9 cellular contexts compared by ENCODE assay signal in genomic region chr19:58560007-58560887, GRCh38. TPM values are rescaled to one million over a fixed set of nuclear protein-coding genes. Genes with fewer than 3 reads are reported as not detected.
DNase-seq lines count a peak whose midpoint lies in the region; ATAC-seq, FAIRE-seq and TF ChIP-seq lines count a peak whose summit lies in the region.
"Had no signal": no experiment of that assay in that cellular context is flagged by ENCODE, and none has a peak within 500 bp of the region (broad histone marks: within the 10 kb centered on the region; RNA-seq: fewer than 3 reads in every experiment).

No MANE protein-coding gene starts in this region.

- peaks cover 3% of the 10 kb centered on the region for H3K9me1 ChIP-seq in K562 (ENCODE audit: control insufficient read depth, insufficient read depth, low read length)

- no peaks in the 10 kb centered on the region for H4K20me1 ChIP-seq in K562 (replicated peaks; ENCODE audit: control insufficient read depth, insufficient read depth, low read length)

- FAIRE-seq in K562 (lab: Jason Lieb, UNC), result no peak

- no peak for TF ChIP-seq POLR2A in K562 (conservative IDR thresholded peaks at IDR 0.05)

- TF ChIP-seq RAD21 in K562 (CRISPR knock-in tag; conservative IDR thresholded peaks at IDR 0.05 in 1 of 2, IDR thresholded peaks at IDR 0.05 in 1 of 2), result no peak

- intact Hi-C loops in K562 (cut with micrococcal nuclease), result no loop called here
- intact Hi-C loops in lower lobe of right lung (cut with DNase I), result no loop called here

- peaks cover 27 to 59% of the 10 kb centered on the region in 2 experiments for H3K4me1 ChIP-seq in K562 (replicated peaks in 1 of 2; ENCODE audit: control insufficient read depth in 2 of 2, insufficient read depth in 2 of 2, low read length in 2 of 2)
- peaks cover 45% of the 10 kb centered on the region for H3K4me1 ChIP-seq in lower lobe of right lung

- TF ChIP-seq CTCF in K562 (IDR thresholded peaks at IDR 0.05 in 2 of 3, conservative IDR thresholded peaks at IDR 0.05 in 1 of 3; ENCODE audit: insufficient read depth in 2 of 3, low read depth in 1 of 3, low read length in 3 of 3) (no peak), lower lobe of right lung (IDR thresholded peaks at IDR 0.05) (no peak), type B pancreatic cell (conservative IDR thresholded peaks at IDR 0.05) (no peak)

- H3K27me3 ChIP-seq in K562 (ENCODE audit: control insufficient read depth in 2 of 2, insufficient read depth in 2 of 2, low read length in 2 of 2) (no peaks in the 10 kb centered on the region), lower lobe of right lung (ENCODE audit: low read depth) (peaks cover 6% of the 10 kb centered on the region)

- H3K27me3 Mint-ChIP-seq in activated naive CD4-positive, alpha-beta T cell treated with anti-CD3 and anti-CD28 coated beads, Interleukin-2, amount 10 ng/mL, durations not matched to agents 7 days and 5 days, result peaks cover 8% of the 10 kb centered on the region
- no peaks in the 10 kb centered on the region for H3K27me3 Mint-ChIP-seq in type B pancreatic cell

- no peaks in the 10 kb centered on the region for H3K9me3 Mint-ChIP-seq in activated naive CD4-positive, alpha-beta T cell treated with anti-CD3 and anti-CD28 coated beads, Interleukin-2, amount 10 ng/mL, durations not matched to agents 7 days and 5 days
- H3K9me3 Mint-ChIP-seq in type B pancreatic cell, result no peaks in the 10 kb centered on the region

- in situ Hi-C loops in K562 (cut with MboI), result no loop called here

- peak overlapping the region; percentile 92 to 98 for H3K9ac ChIP-seq in K562 (ENCODE audit: insufficient read depth in 1 of 2, low read depth in 2 of 2, low read length in 2 of 2)

- ATAC-seq in K562, result no peak
- no peak for ATAC-seq in lower lobe of right lung
- no peak for ATAC-seq in HG03039 (IDR thresholded peaks at IDR 0.05; ENCODE audit: unreplicated experiment)

- peak overlapping the region; percentile 98 for H3K4me2 ChIP-seq in K562 (ENCODE audit: insufficient read depth, low read length)

- H3K4me3 Mint-ChIP-seq in activated naive CD4-positive, alpha-beta T cell treated with anti-CD3 and anti-CD28 coated beads, Interleukin-2, amount 10 ng/mL, durations not matched to agents 7 days and 5 days, result peak overlapping the region; percentile 96
- peak overlapping the region; percentile 99 for H3K4me3 Mint-ChIP-seq in type B pancreatic cell

- no TSS peak for BruUV-seq in K562 (replicated peaks; lab: Mats Ljungman, UMichigan)

- H3K36me3 ChIP-seq in K562 (ENCODE audit: control insufficient read depth, insufficient read depth, low read length), result peaks cover 29% of the 10 kb centered on the region
- H3K36me3 ChIP-seq in lower lobe of right lung, result peaks cover 19% of the 10 kb centered on the region

- peaks cover 47% of the 10 kb centered on the region for H3K79me2 ChIP-seq in K562 (ENCODE audit: control insufficient read depth, insufficient read depth, low read length)

- peaks cover 40% of the 10 kb centered on the region for H3K36me3 Mint-ChIP-seq in activated naive CD4-positive, alpha-beta T cell treated with anti-CD3 and anti-CD28 coated beads, Interleukin-2, amount 10 ng/mL, durations not matched to agents 7 days and 5 days
- H3K36me3 Mint-ChIP-seq in type B pancreatic cell, result peaks cover 10% of the 10 kb centered on the region

- H3K9me3 ChIP-seq in K562 (replicated peaks; ENCODE audit: control insufficient read depth, insufficient read depth, low read depth, low read length) (no peaks in the 10 kb centered on the region), lower lobe of right lung (no peaks in the 10 kb centered on the region)

- H3K4me3 ChIP-seq in K562 (peak overlapping the region; percentile 92), lower lobe of right lung (peak overlapping the region; percentile 66)

- 69% methylated on average over 8 of the region's 8 CpGs for WGBS in K562 (ENCODE audit: insufficient coverage, low coverage, missing lambda C conversion rate)

- CTCF ChIA-PET in activated naive CD4-positive, alpha-beta T cell treated with anti-CD3 and anti-CD28 coated beads, Interleukin-2, amount 10 ng/mL, durations not matched to agents 7 days and 5 days (lab: Charles Lee), result interaction anchor here (3.3 to 3.4 kb wide), 2 partner anchors 21 to 41 kb away, joined by 10 to 20 read pairs; partner anchors contain the start of gene ZBTB45
- CTCF ChIA-PET in K562 (lab: Yijun Ruan, JAX; ENCODE audit: low intra/inter-chr PET ratio), result no interaction called here

- no peak for TF ChIP-seq EP300 in K562 (IDR thresholded peaks at IDR 0.05; ENCODE audit: low read length)

- POLR2A ChIA-PET in K562 (lab: Yijun Ruan, JAX), result interaction anchor here (1.0 to 2.7 kb wide), 6 partner anchors 8 to 40 kb away, joined by 6 to 24 read pairs (median 8); partner anchors contain the start of genes MZF1, TRIM28 and ZBTB45

- no peak for DNase-seq in activated naive CD4-positive, alpha-beta T cell treated with anti-CD3 and anti-CD28 coated beads, Interleukin-2, amount 10 ng/mL, durations not matched to agents 7 days and 5 days
- DNase-seq in activated naive CD4-positive, alpha-beta T cell treated with Interleukin-2 at 50 U/mL for 16 hours, result no peak
- DNase-seq in K562 (ENCODE audit: extremely low read depth in 1 of 4, low spot score in 3 of 4) (no peak), lower lobe of right lung (no peak), type B pancreatic cell (ENCODE audit: extremely low spot score, unreplicated experiment) (no peak), NCI-H1105 treated with DMSO at 0.1 percent for 48 hours (lab: John Stamatoyannopoulos, UW) (no peak), NCI-H774 (lab: John Stamatoyannopoulos, UW) (no peak)
- DNase-seq: KG1 had no signal

- peak overlapping the region; percentile 94 for H3K27ac ChIP-seq in K562 (ENCODE audit: extremely low read depth, low read depth, low read length)
- H3K27ac ChIP-seq in lower lobe of right lung, result peak overlapping the region; percentile 99

- peaks cover 76% of the 10 kb centered on the region for H3K4me1 Mint-ChIP-seq in activated naive CD4-positive, alpha-beta T cell treated with anti-CD3 and anti-CD28 coated beads, Interleukin-2, amount 10 ng/mL, durations not matched to agents 7 days and 5 days
- peaks cover 2% of the 10 kb centered on the region for H3K4me1 Mint-ChIP-seq in type B pancreatic cell (ENCODE audit: unreplicated experiment)

- H2AFZ ChIP-seq in K562 (ENCODE audit: low read depth, low read length), result peak overlapping the region; percentile 35

- peak overlapping the region; percentile 98 for H3K27ac Mint-ChIP-seq in activated naive CD4-positive, alpha-beta T cell treated with anti-CD3 and anti-CD28 coated beads, Interleukin-2, amount 10 ng/mL, durations not matched to agents 7 days and 5 days
- peak overlapping the region; percentile 100 for H3K27ac Mint-ChIP-seq in type B pancreatic cell

RNA-seq across cellular contexts. Expression of gene UBE2M, which starts 1.8 kb away (rescaled TPM):
- 47.2 and 87.3 TPM in 2 replicates for total RNA-seq in K562 (2011; cell fraction: chromatin; rRNA removed; ENCODE audit: low replicate concordance)
- total RNA-seq in K562 (2011; cell fraction: nucleolus; rRNA removed), result 77.7 and 87.6 TPM in 2 replicates
- total RNA-seq in K562 (2011; cell fraction: nucleoplasm; rRNA removed), result 51.2 and 56.4 TPM in 2 replicates
- total RNA-seq in K562 (2014; rRNA removed), result 101 and 139 TPM in 2 replicates
- total RNA-seq in K562 (2014; rRNA removed; fragmentation: Illumina TruSeq; extraction: Trizol), result 79.2 and 81.1 TPM in 2 replicates
- 85.7 and 86.5 TPM in 2 replicates for total RNA-seq in K562 (2015; rRNA removed; fragmentation: Illumina TruSeq; extraction: Trizol)
- total RNA-seq in K562 (2021), result 127 and 131 TPM in 2 replicates
- 92.0 and 117 TPM in 2 replicates for polyA plus RNA-seq in K562 (2011; rRNA removed)
- 81.3 and 96.5 TPM in 2 replicates for polyA plus RNA-seq in K562 (2011; cell fraction: cytosol; rRNA removed)
- 119 and 126 TPM in 2 replicates for polyA plus RNA-seq in K562 (2011; cell fraction: nucleus; rRNA removed)
- 112 and 160 TPM in 2 replicates for polyA plus RNA-seq in K562 (2012)
- polyA plus RNA-seq in K562 (2014; fragmentation: Illumina TruSeq; extraction: Trizol), result 137 and 163 TPM in 2 replicates
- polyA plus RNA-seq in K562 (2014; fragmentation: Nextera tagmentation; extraction: Ambion mirVana), result 1 to 10 TPM in 1 of 2 experiments, under 1 TPM in 1; 0.92 to 1.5 TPM
- 84.8 and 96.4 TPM in 2 replicates for polyA plus RNA-seq in K562 (2014; rRNA removed)
- polyA minus RNA-seq in K562 (2011; rRNA and poly(A)+ RNA removed), result 69.1 and 92.2 TPM in 2 replicates
- polyA minus RNA-seq in K562 (2011; cell fraction: cytosol; rRNA and poly(A)+ RNA removed), result 57.2 and 68.0 TPM in 2 replicates
- polyA minus RNA-seq in K562 (2011; cell fraction: nucleus; rRNA and poly(A)+ RNA removed), result 15.5 and 29.4 TPM in 2 replicates
- total RNA-seq in lower lobe of right lung, result 50.4 TPM
- total RNA-seq in type B pancreatic cell (ENCODE audit: low replicate concordance), result 78.0 and 81.9 TPM in 2 replicates

RNA-seq across cellular contexts. Expression of gene CHMP2A, which starts 5.3 kb away (rescaled TPM):
- total RNA-seq in K562 (2011; cell fraction: chromatin; rRNA removed; ENCODE audit: low replicate concordance), result 34.9 and 55.0 TPM in 2 replicates
- total RNA-seq in K562 (2011; cell fraction: nucleolus; rRNA removed), result 42.5 and 47.5 TPM in 2 replicates
- 36.2 and 43.3 TPM in 2 replicates for total RNA-seq in K562 (2011; cell fraction: nucleoplasm; rRNA removed)
- total RNA-seq in K562 (2014; rRNA removed) (127 and 142 TPM in 2 replicates), K562 (2014; rRNA removed; fragmentation: Illumina TruSeq; extraction: Trizol) (49.3 and 58.4 TPM in 2 replicates), K562 (2015; rRNA removed; fragmentation: Illumina TruSeq; extraction: Trizol) (86.9 and 87.2 TPM in 2 replicates), K562 (2021) (88.4 and 89.8 TPM in 2 replicates), lower lobe of right lung (104 TPM), type B pancreatic cell (ENCODE audit: low replicate concordance) (86.5 and 97.7 TPM in 2 replicates)
- polyA plus RNA-seq in K562 (2011; rRNA removed) (81.7 and 86.7 TPM in 2 replicates), K562 (2014; fragmentation: Illumina TruSeq; extraction: Trizol) (110 and 112 TPM in 2 replicates), K562 (2014; fragmentation: Nextera tagmentation; extraction: Ambion mirVana) (10 to 100 TPM; 57.6 to 71.1 TPM), K562 (2014; rRNA removed) (154 and 159 TPM in 2 replicates)
- polyA plus RNA-seq in K562 (2011; cell fraction: cytosol; rRNA removed), result 111 and 116 TPM in 2 replicates
- polyA plus RNA-seq in K562 (2011; cell fraction: nucleus; rRNA removed), result 72.3 and 77.4 TPM in 2 replicates
- 122 and 150 TPM in 2 replicates for polyA plus RNA-seq in K562 (2012)
- 162 and 173 TPM in 2 replicates for polyA minus RNA-seq in K562 (2011; rRNA and poly(A)+ RNA removed)
- polyA minus RNA-seq in K562 (2011; cell fraction: cytosol; rRNA and poly(A)+ RNA removed), result 59.5 and 70.2 TPM in 2 replicates
- 15.3 and 24.0 TPM in 2 replicates for polyA minus RNA-seq in K562 (2011; cell fraction: nucleus; rRNA and poly(A)+ RNA removed)

RNA-seq across cellular contexts. Expression of gene MZF1, which starts 12.9 kb away (rescaled TPM):
- 118 and 203 TPM in 2 replicates for total RNA-seq in K562 (2011; cell fraction: chromatin; rRNA removed; ENCODE audit: low replicate concordance)
- 122 and 125 TPM in 2 replicates for total RNA-seq in K562 (2011; cell fraction: nucleolus; rRNA removed)
- 136 and 199 TPM in 2 replicates for total RNA-seq in K562 (2011; cell fraction: nucleoplasm; rRNA removed)
- total RNA-seq in K562 (2014; rRNA removed) (11.5 and 13.3 TPM in 2 replicates), K562 (2014; rRNA removed; fragmentation: Illumina TruSeq; extraction: Trizol) (5.7 and 6.5 TPM in 2 replicates), K562 (2015; rRNA removed; fragmentation: Illumina TruSeq; extraction: Trizol) (7.2 and 8.3 TPM in 2 replicates), K562 (2021) (18.8 and 19.8 TPM in 2 replicates), lower lobe of right lung (50.7 TPM), type B pancreatic cell (ENCODE audit: low replicate concordance) (22.9 and 30.0 TPM in 2 replicates)
- polyA plus RNA-seq in K562 (2011; rRNA removed) (17.0 and 25.4 TPM in 2 replicates), K562 (2014; fragmentation: Illumina TruSeq; extraction: Trizol) (13.4 and 15.1 TPM in 2 replicates), K562 (2014; fragmentation: Nextera tagmentation; extraction: Ambion mirVana) (1 to 10 TPM in 1 of 2 experiments, under 1 TPM in 1; 0.31 to 1.6 TPM), K562 (2014; rRNA removed) (28.2 and 29.3 TPM in 2 replicates)
- polyA plus RNA-seq in K562 (2011; cell fraction: cytosol; rRNA removed), result 15.8 and 20.8 TPM in 2 replicates
- polyA plus RNA-seq in K562 (2011; cell fraction: nucleus; rRNA removed), result 140 and 224 TPM in 2 replicates
- polyA plus RNA-seq in K562 (2012), result 14.1 and 31.8 TPM in 2 replicates
- 7.8 and 8.5 TPM in 2 replicates for polyA minus RNA-seq in K562 (2011; rRNA and poly(A)+ RNA removed)
- 5.7 and 10.1 TPM in 2 replicates for polyA minus RNA-seq in K562 (2011; cell fraction: cytosol; rRNA and poly(A)+ RNA removed)
- 27.2 and 29.3 TPM in 2 replicates for polyA minus RNA-seq in K562 (2011; cell fraction: nucleus; rRNA and poly(A)+ RNA removed)

RNA-seq across cellular contexts. Expression of gene TRIM28, which starts 16.4 kb away (rescaled TPM):
- total RNA-seq in K562 (2011; cell fraction: chromatin; rRNA removed; ENCODE audit: low replicate concordance), result 526 and 1,695 TPM in 2 replicates
- 1,048 and 1,300 TPM in 2 replicates for total RNA-seq in K562 (2011; cell fraction: nucleolus; rRNA removed)
- total RNA-seq in K562 (2011; cell fraction: nucleoplasm; rRNA removed), result 609 and 709 TPM in 2 replicates
- total RNA-seq in K562 (2014; rRNA removed) (779 and 1,386 TPM in 2 replicates), K562 (2014; rRNA removed; fragmentation: Illumina TruSeq; extraction: Trizol) (358 and 467 TPM in 2 replicates), K562 (2015; rRNA removed; fragmentation: Illumina TruSeq; extraction: Trizol) (523 and 570 TPM in 2 replicates), K562 (2021) (752 and 797 TPM in 2 replicates), lower lobe of right lung (233 TPM), type B pancreatic cell (ENCODE audit: low replicate concordance) (401 and 679 TPM in 2 replicates)
- polyA plus RNA-seq in K562 (2011; rRNA removed) (434 and 1,024 TPM in 2 replicates), K562 (2014; fragmentation: Illumina TruSeq; extraction: Trizol) (640 and 764 TPM in 2 replicates), K562 (2014; fragmentation: Nextera tagmentation; extraction: Ambion mirVana) (10 to 100 TPM; 12.1 to 29.3 TPM), K562 (2014; rRNA removed) (490 and 541 TPM in 2 replicates)
- polyA plus RNA-seq in K562 (2011; cell fraction: cytosol; rRNA removed), result 553 and 1,059 TPM in 2 replicates
- 1,513 and 2,015 TPM in 2 replicates for polyA plus RNA-seq in K562 (2011; cell fraction: nucleus; rRNA removed)
- polyA plus RNA-seq in K562 (2012), result 1,261 and 1,407 TPM in 2 replicates
- 826 and 1,247 TPM in 2 replicates for polyA minus RNA-seq in K562 (2011; rRNA and poly(A)+ RNA removed)
- polyA minus RNA-seq in K562 (2011; cell fraction: cytosol; rRNA and poly(A)+ RNA removed), result 1,076 and 1,289 TPM in 2 replicates
- polyA minus RNA-seq in K562 (2011; cell fraction: nucleus; rRNA and poly(A)+ RNA removed), result 406 and 505 TPM in 2 replicates

RNA-seq across cellular contexts. Expression of gene ZBTB45, which starts 40.6 kb away (rescaled TPM):
- total RNA-seq in K562 (2011; cell fraction: chromatin; rRNA removed; ENCODE audit: low replicate concordance), result 5.0 and 18.1 TPM in 2 replicates
- total RNA-seq in K562 (2011; cell fraction: nucleolus; rRNA removed), result 20.8 and 21.2 TPM in 2 replicates
- 9.8 and 10.9 TPM in 2 replicates for total RNA-seq in K562 (2011; cell fraction: nucleoplasm; rRNA removed)
- total RNA-seq in K562 (2014; rRNA removed), result 7.2 and 7.8 TPM in 2 replicates
- 0.32 and 0.58 TPM in 2 replicates for total RNA-seq in K562 (2014; rRNA removed; fragmentation: Illumina TruSeq; extraction: Trizol)
- total RNA-seq in K562 (2015; rRNA removed; fragmentation: Illumina TruSeq; extraction: Trizol), result 2.2 and 2.7 TPM in 2 replicates
- total RNA-seq in K562 (2021), result 14.0 and 16.1 TPM in 2 replicates
- polyA plus RNA-seq in K562 (2011; rRNA removed), result 1.4 and 4.0 TPM in 2 replicates
- 3.6 and 10.4 TPM in 2 replicates for polyA plus RNA-seq in K562 (2011; cell fraction: cytosol; rRNA removed)
- polyA plus RNA-seq in K562 (2011; cell fraction: nucleus; rRNA removed), result 7.2 and 14.2 TPM in 2 replicates
- polyA plus RNA-seq in K562 (2012), result 11.7 TPM in 2 replicates
- polyA plus RNA-seq in K562 (2014; fragmentation: Illumina TruSeq; extraction: Trizol), result 1.8 and 4.7 TPM in 2 replicates
- polyA plus RNA-seq in K562 (2014; fragmentation: Nextera tagmentation; extraction: Ambion mirVana), result under 1 TPM; 0.08 to 0.13 TPM
- 5.8 and 6.8 TPM in 2 replicates for polyA plus RNA-seq in K562 (2014; rRNA removed)
- 1.9 and 2.0 TPM in 2 replicates for polyA minus RNA-seq in K562 (2011; rRNA and poly(A)+ RNA removed)
- 5.1 and 6.6 TPM in 2 replicates for polyA minus RNA-seq in K562 (2011; cell fraction: cytosol; rRNA and poly(A)+ RNA removed)
- polyA minus RNA-seq in K562 (2011; cell fraction: nucleus; rRNA and poly(A)+ RNA removed), result 10.7 and 11.2 TPM in 2 replicates
- total RNA-seq in lower lobe of right lung, result 14.1 TPM
- total RNA-seq in type B pancreatic cell (ENCODE audit: low replicate concordance), result 18.6 and 20.2 TPM in 2 replicates
